ENCODE assay signal across 38 cellular contexts in the genomic region with DNA sequence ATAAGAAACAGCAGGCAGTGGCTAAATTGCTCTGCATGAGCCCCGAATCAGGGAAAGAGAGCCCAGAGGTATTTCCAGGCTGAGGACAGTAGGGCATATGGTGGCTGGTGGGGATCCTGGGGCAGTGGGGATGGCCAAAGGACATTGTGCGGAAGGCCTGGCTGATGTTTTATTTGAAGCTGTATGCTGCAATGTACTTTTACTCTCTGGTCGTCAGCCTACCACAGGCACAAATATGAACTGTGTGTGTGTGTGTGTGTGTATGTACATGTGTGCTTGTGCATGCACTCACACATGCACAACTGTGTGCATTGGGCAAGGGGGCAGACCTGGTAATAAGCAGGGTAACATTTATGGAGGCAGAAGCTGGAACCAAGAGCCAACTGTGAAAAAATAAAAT.
"Had no signal": no experiment of that assay in that cellular context is flagged by ENCODE, and none has a peak within 500 bp of the region (broad histone marks: within the 10 kb centered on the region; RNA-seq: fewer than 3 reads in every experiment).

No MANE protein-coding gene starts in this region.

- H3K36me3 Mint-ChIP-seq: activated naive CD4-positive, alpha-beta T cell treated with anti-CD3 and anti-CD28 coated beads, Interleukin-2, amount 50 U/mL, for 72 hours; activated naive CD8-positive, alpha-beta T cell treated with anti-CD3 and anti-CD28 coated beads for 36 hours; WTC11 had no signal

- H3K4me3 Mint-ChIP-seq: activated CD4-positive, alpha-beta memory T cell treated with anti-CD3 and anti-CD28 coated beads, Interleukin-2, amount 10 ng/mL, durations not matched to agents 7 days and 5 days; activated CD4-positive, alpha-beta T cell treated with anti-CD3 and anti-CD28 coated beads for 36 hours; activated CD4-positive, alpha-beta T cell treated with anti-CD3 and anti-CD28 coated beads, Interleukin-2, amount 10 ng/mL, durations not matched to agents 7 days and 5 days; activated CD8-positive, alpha-beta T cell treated with anti-CD3 and anti-CD28 coated beads, Interleukin-2, amount 10 ng/mL, durations not matched to agents 7 days and 5 days; activated naive CD4-positive, alpha-beta T cell treated with anti-CD3 and anti-CD28 coated beads for 36 hours; activated naive CD8-positive, alpha-beta T cell treated with anti-CD3 and anti-CD28 coated beads for 36 hours; activated T-cell treated with anti-CD3 and anti-CD28 coated beads, Interleukin-2, amount 50 U/mL, for 4 hours; activated T-cell treated with anti-CD3 and anti-CD28 coated beads, Interleukin-2, amount 50 U/mL, for 72 hours; activated T-helper 1 cell treated with anti-CD3 and anti-CD28 coated beads, Interleukin-12 subunit alpha, Interleukin-12 subunit beta, Interleukin-2, Interleukin-4 antibody, amounts not matched to agents 30 ng/mL and 10 ng/mL and 1 ng/mL, durations not matched to agents 14 hours and 24 hours and 36 hours; activated T-helper 17 cell treated with anti-CD3 and anti-CD28 coated beads, Interleukin-2, amount 50 U/mL, for 72 hours; T-helper 1 cell treated with Interleukin-12 subunit alpha and Interleukin-12 subunit beta and Interleukin-4 antibody, amounts not matched to agents 30 μg/mL and 1 μg/mL, for 36 hours; T-helper 2 cell treated with Interferon-gamma antibody and Interleukin-4, amounts not matched to agents 5 μg/mL and 100 μg/mL, for 36 hours; WTC11 had no signal

- DNase-seq: activated CD4-positive, alpha-beta memory T cell treated with anti-CD3 and anti-CD28 coated beads, Interleukin-2, amount 10 ng/mL, durations not matched to agents 7 days and 5 days; activated CD4-positive, alpha-beta T cell treated with anti-CD3 and anti-CD28 coated beads for 1 hour; activated CD4-positive, alpha-beta T cell treated with anti-CD3 and anti-CD28 coated beads for 36 hours; activated CD4-positive, alpha-beta T cell treated with anti-CD3 and anti-CD28 coated beads for 48 hours; activated CD4-positive, alpha-beta T cell treated with anti-CD3 and anti-CD28 coated beads, Interleukin-2, amount 10 ng/mL, durations not matched to agents 7 days and 5 days; activated CD4-positive, alpha-beta T cell treated with anti-CD3 and anti-CD28 coated beads, Interleukin-2, amount 50 U/mL, for 48 hours; activated CD4-positive, CD25-positive, alpha-beta regulatory T cell; activated CD8-positive, alpha-beta memory T cell treated with anti-CD3 and anti-CD28 coated beads for 24 hours; activated CD8-positive, alpha-beta memory T cell treated with anti-CD3 and anti-CD28 coated beads, Interleukin-2, amount 50 U/mL, for 4 hours; activated CD8-positive, alpha-beta T cell treated with anti-CD3 and anti-CD28 coated beads, Interleukin-2, amount 10 ng/mL, durations not matched to agents 7 days and 5 days; activated effector memory CD4-positive, alpha-beta T cell treated with anti-CD3 and anti-CD28 coated beads, Interleukin-2, amount 50 U/mL, for 16 hours; activated gamma-delta T cell treated with Interleukin-2 at 50 U/mL for 16 hours; activated naive CD4-positive, alpha-beta T cell; activated naive CD4-positive, alpha-beta T cell treated with anti-CD3 and anti-CD28 coated beads for 36 hours; activated naive CD4-positive, alpha-beta T cell treated with anti-CD3 and anti-CD28 coated beads, Interleukin-2, amount 50 U/mL, for 16 hours; activated naive CD8-positive, alpha-beta T cell treated with anti-CD3 and anti-CD28 coated beads for 36 hours; activated T-cell treated with anti-CD3 and anti-CD28 coated beads for 4 hours; activated T-cell treated with anti-CD3 and anti-CD28 coated beads, Interleukin-2, amount 50 U/mL, for 1 hour; activated T-cell treated with anti-CD3 and anti-CD28 coated beads, Interleukin-2, amount 50 U/mL, for 4 hours; activated T-cell treated with anti-CD3 and anti-CD28 coated beads, Interleukin-2, amount 50 U/mL, for 72 hours; adrenal gland; amniotic stem cell; aorta; body of pancreas; brain microvascular endothelial cell; SW 1271; T-helper 1 cell; T-helper 2 cell; T-helper 9 cell; WERI-Rb-1 had no signal

- ATAC-seq: activated CD4-positive, alpha-beta T cell treated with anti-CD3 and anti-CD28 coated beads for 36 hours; activated CD4-positive, CD25-positive, alpha-beta regulatory T cell treated with anti-CD3 and anti-CD28 coated beads, Interleukin-2, amount 50 U/mL, for 24 hours; activated CD8-positive, alpha-beta T cell treated with anti-CD3 and anti-CD28 coated beads, Interleukin-2, amount 10 ng/mL, durations not matched to agents 7 days and 5 days; activated naive CD4-positive, alpha-beta T cell treated with anti-CD3 and anti-CD28 coated beads, Interleukin-2, amount 50 U/mL, for 72 hours; activated T-cell treated with anti-CD3 and anti-CD28 coated beads, Interleukin-2, amount 50 U/mL, for 4 hours; activated T-cell treated with anti-CD3 and anti-CD28 coated beads, Interleukin-2, amount 50 U/mL, for 72 hours; activated T-helper 17 cell treated with anti-CD3 and anti-CD28 coated beads, Interleukin-2, amount 50 U/mL, for 72 hours; body of pancreas; WTC11 had no signal

- H3K27ac ChIP-seq: adrenal gland, body of pancreas, brain microvascular endothelial cell, breast epithelium, WERI-Rb-1 had no signal

- H3K9me3 ChIP-seq: adrenal gland, body of pancreas, breast epithelium had no signal

- H3K9me3 Mint-ChIP-seq: activated CD4-positive, alpha-beta memory T cell treated with anti-CD3 and anti-CD28 coated beads, Interleukin-2, amount 10 ng/mL, durations not matched to agents 7 days and 5 days; activated CD4-positive, alpha-beta T cell treated with anti-CD3 and anti-CD28 coated beads, Interleukin-2, amount 10 ng/mL, durations not matched to agents 7 days and 5 days; activated naive CD4-positive, alpha-beta T cell treated with anti-CD3 and anti-CD28 coated beads for 36 hours; activated naive CD4-positive, alpha-beta T cell treated with anti-CD3 and anti-CD28 coated beads, Interleukin-2, amount 50 U/mL, for 72 hours; activated naive CD8-positive, alpha-beta T cell treated with anti-CD3 and anti-CD28 coated beads for 36 hours; activated T-cell treated with anti-CD3 and anti-CD28 coated beads, Interleukin-2, amount 50 U/mL, for 4 hours; activated T-cell treated with anti-CD3 and anti-CD28 coated beads, Interleukin-2, amount 50 U/mL, for 72 hours; activated T-helper 1 cell treated with anti-CD3 and anti-CD28 coated beads, Interleukin-12 subunit alpha, Interleukin-12 subunit beta, Interleukin-2, Interleukin-4 antibody, amounts not matched to agents 30 ng/mL and 10 ng/mL and 1 ng/mL, durations not matched to agents 14 hours and 24 hours and 36 hours; activated T-helper 17 cell treated with anti-CD3 and anti-CD28 coated beads, Interleukin-2, amount 50 U/mL, for 72 hours; T-helper 1 cell treated with Interleukin-12 subunit alpha and Interleukin-12 subunit beta and Interleukin-4 antibody, amounts not matched to agents 30 μg/mL and 1 μg/mL, for 36 hours; T-helper 2 cell treated with Interferon-gamma antibody and Interleukin-4, amounts not matched to agents 5 μg/mL and 100 μg/mL, for 36 hours; WTC11 had no signal

- H3K27me3 Mint-ChIP-seq: activated CD4-positive, alpha-beta memory T cell treated with anti-CD3 and anti-CD28 coated beads, Interleukin-2, amount 10 ng/mL, durations not matched to agents 7 days and 5 days; activated naive CD8-positive, alpha-beta T cell treated with anti-CD3 and anti-CD28 coated beads for 36 hours had no signal

- H3K36me3 ChIP-seq: adrenal gland, brain microvascular endothelial cell, breast epithelium, WERI-Rb-1 had no signal

- H3K4me1 Mint-ChIP-seq: activated CD4-positive, alpha-beta memory T cell treated with anti-CD3 and anti-CD28 coated beads, Interleukin-2, amount 10 ng/mL, durations not matched to agents 7 days and 5 days; activated CD4-positive, alpha-beta T cell treated with anti-CD3 and anti-CD28 coated beads for 36 hours; activated CD4-positive, alpha-beta T cell treated with anti-CD3 and anti-CD28 coated beads, Interleukin-2, amount 10 ng/mL, durations not matched to agents 7 days and 5 days; activated naive CD8-positive, alpha-beta T cell treated with anti-CD3 and anti-CD28 coated beads for 36 hours had no signal

- H3K4me3 ChIP-seq: adrenal gland, body of pancreas, breast epithelium had no signal

- H3K27me3 ChIP-seq: body of pancreas, brain microvascular endothelial cell, breast epithelium had no signal

- H3K27ac Mint-ChIP-seq: activated CD4-positive, alpha-beta memory T cell treated with anti-CD3 and anti-CD28 coated beads, Interleukin-2, amount 10 ng/mL, durations not matched to agents 7 days and 5 days; activated CD4-positive, alpha-beta T cell treated with anti-CD3 and anti-CD28 coated beads for 36 hours; activated CD4-positive, alpha-beta T cell treated with anti-CD3 and anti-CD28 coated beads, Interleukin-2, amount 10 ng/mL, durations not matched to agents 7 days and 5 days; activated CD8-positive, alpha-beta T cell treated with anti-CD3 and anti-CD28 coated beads, Interleukin-2, amount 10 ng/mL, durations not matched to agents 7 days and 5 days; activated naive CD4-positive, alpha-beta T cell treated with anti-CD3 and anti-CD28 coated beads for 36 hours; activated naive CD4-positive, alpha-beta T cell treated with anti-CD3 and anti-CD28 coated beads, Interleukin-2, amount 50 U/mL, for 72 hours; activated naive CD8-positive, alpha-beta T cell treated with anti-CD3 and anti-CD28 coated beads for 36 hours; activated T-cell treated with anti-CD3 and anti-CD28 coated beads, Interleukin-2, amount 50 U/mL, for 72 hours; activated T-helper 1 cell treated with anti-CD3 and anti-CD28 coated beads, Interleukin-12 subunit alpha, Interleukin-12 subunit beta, Interleukin-2, Interleukin-4 antibody, amounts not matched to agents 30 ng/mL and 10 ng/mL and 1 ng/mL, durations not matched to agents 14 hours and 24 hours and 36 hours; activated T-helper 17 cell treated with anti-CD3 and anti-CD28 coated beads, Interleukin-2, amount 50 U/mL, for 72 hours; T-helper 1 cell treated with Interleukin-12 subunit alpha and Interleukin-12 subunit beta and Interleukin-4 antibody, amounts not matched to agents 30 μg/mL and 1 μg/mL, for 36 hours; T-helper 2 cell treated with Interferon-gamma antibody and Interleukin-4, amounts not matched to agents 5 μg/mL and 100 μg/mL, for 36 hours; WTC11 had no signal

- H3K4me1 ChIP-seq: adrenal gland, body of pancreas, breast epithelium had no signal
